Comparison of ENCODE assay signal across 13 cellular contexts in the genomic region with DNA sequence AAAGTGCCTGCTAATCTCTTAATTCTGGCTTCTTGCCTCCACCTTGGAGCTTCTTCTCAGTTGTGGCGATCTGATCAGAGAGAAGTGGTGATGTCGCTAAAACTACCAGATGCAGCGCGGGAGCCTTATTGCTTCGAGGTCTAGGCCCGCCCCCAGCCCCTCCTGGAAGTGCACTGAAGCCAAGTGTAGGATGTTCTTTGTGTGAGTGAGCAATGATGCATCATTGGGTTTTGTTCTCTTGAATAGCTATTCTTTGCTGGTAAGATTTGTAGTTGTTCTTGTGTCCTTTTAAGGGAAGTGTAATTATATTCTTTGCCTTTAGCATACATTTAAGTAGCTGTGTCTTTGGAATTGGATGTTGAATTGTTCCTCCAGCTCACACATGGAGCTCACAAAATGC. TPM values are rescaled to one million over a fixed set of nuclear protein-coding genes. Genes with fewer than 3 reads are reported as not detected.
DNase-seq lines count a peak whose midpoint lies in the region; ATAC-seq and TF ChIP-seq lines count a peak whose summit lies in the region.
"Had no signal": no experiment of that assay in that cellular context is flagged by ENCODE, and none has a peak within 500 bp of the region (broad histone marks: within the 10 kb centered on the region; RNA-seq: fewer than 3 reads in every experiment).

No MANE protein-coding gene starts in this region.

- H3K27me3 Mint-ChIP-seq in activated T-helper 17 cell treated with anti-CD3 and anti-CD28 coated beads, Interleukin-2, amount 50 U/mL, for 72 hours, result no peaks in the 10 kb centered on the region

- no peaks in the 10 kb centered on the region for H3K9me3 Mint-ChIP-seq in activated T-helper 17 cell treated with anti-CD3 and anti-CD28 coated beads, Interleukin-2, amount 50 U/mL, for 72 hours

- peak; percentile 23 for ATAC-seq in activated T-helper 17 cell treated with anti-CD3 and anti-CD28 coated beads, Interleukin-2, amount 50 U/mL, for 72 hours (replicated peaks)
- no peak for ATAC-seq in HG03280 (IDR thresholded peaks at IDR 0.05; ENCODE audit: unreplicated experiment)
- ATAC-seq in GM18907 (IDR thresholded peaks at IDR 0.05; ENCODE audit: unreplicated experiment), result no peak

- no peaks in the 10 kb centered on the region for H3K9me3 ChIP-seq in HAP-1
- H3K9me3 ChIP-seq: SJCRH30, tibial nerve had no signal

- in situ Hi-C loops in HAP-1 (cut with MboI; ENCODE audit: low sequenced_read_pairs), result no loop called here

- peak; percentile 14 for DNase-seq in A172 (ENCODE audit: low spot score)
- peak; percentile 79 to 86 for DNase-seq in HAP-1 (ENCODE audit: low spot score in 2 of 2)
- DNase-seq in fibroblast of pulmonary artery (ENCODE audit: low read depth), result peak; percentile 72
- no peak for DNase-seq in NCI-H146 (lab: John Stamatoyannopoulos, UW)
- DNase-seq in mesenteric fat pad (ENCODE audit: low spot score), result no peak
- DNase-seq: AML-193, kidney, NCI-H2171 treated with DMSO at 0.1 percent for 48 hours, SJCRH30 had no signal

- peaks cover 90% of the 10 kb centered on the region for H3K36me3 ChIP-seq in HAP-1 (replicated peaks)

- H3K27me3 ChIP-seq in HAP-1 (ENCODE audit: low read depth), result no peaks in the 10 kb centered on the region
- H3K27me3 ChIP-seq: SJCRH30, tibial nerve had no signal

- H3K27ac Mint-ChIP-seq in activated T-helper 17 cell treated with anti-CD3 and anti-CD28 coated beads, Interleukin-2, amount 50 U/mL, for 72 hours, result peak overlapping the region; percentile 87

- peaks cover 10% of the 10 kb centered on the region for H3K4me1 Mint-ChIP-seq in activated T-helper 17 cell treated with anti-CD3 and anti-CD28 coated beads, Interleukin-2, amount 50 U/mL, for 72 hours

- peak overlapping the region; percentile 61 for H3K4me3 Mint-ChIP-seq in activated T-helper 17 cell treated with anti-CD3 and anti-CD28 coated beads, Interleukin-2, amount 50 U/mL, for 72 hours

- peaks cover 98% of the 10 kb centered on the region for H3K36me3 Mint-ChIP-seq in activated T-helper 17 cell treated with anti-CD3 and anti-CD28 coated beads, Interleukin-2, amount 50 U/mL, for 72 hours (ENCODE audit: low read depth)

- H3K4me3 ChIP-seq in HAP-1, result no peak overlapping the region
- no peak overlapping the region for H3K4me3 ChIP-seq in fibroblast of pulmonary artery (replicated peaks; ENCODE audit: low read depth, low read length)
- H3K4me3 ChIP-seq: SJCRH30, tibial nerve had no signal

- TF ChIP-seq CTCF in fibroblast of pulmonary artery (IDR thresholded peaks at IDR 0.05; ENCODE audit: low read length, missing control alignments), result no peak

- H3K4me1 ChIP-seq in HAP-1, result peaks cover 9% of the 10 kb centered on the region
- H3K4me1 ChIP-seq: SJCRH30, tibial nerve had no signal

RNA-seq across cellular contexts. Expression of gene MTHFD1, which starts 35.8 kb away (rescaled TPM):
- total RNA-seq in A172 (2014; rRNA removed; shearing (Covaris generic)), result 29.6 and 48.2 TPM in 2 replicates
- total RNA-seq in activated T-helper 17 cell treated with anti-CD3 and anti-CD28 coated beads, Interleukin-2, amount 50 U/mL, for 72 hours, result 100 to 1,000 TPM; 142 to 282 TPM
- total RNA-seq in mesenteric fat pad, result 161 TPM

RNA-seq across cellular contexts. Expression of gene AKAP5, which starts 41.3 kb away (rescaled TPM):
- total RNA-seq in A172 (2014; rRNA removed; shearing (Covaris generic)), result 1.6 and 1.9 TPM in 2 replicates
- total RNA-seq in activated T-helper 17 cell treated with anti-CD3 and anti-CD28 coated beads, Interleukin-2, amount 50 U/mL, for 72 hours, result 1 to 10 TPM in 1 of 2 donors, under 1 TPM in 1; 0.82 to 1.0 TPM
- total RNA-seq in mesenteric fat pad, result 0.45 TPM

Comparison
In these comparisons a context has a peak if more than half of its experiments do, and no peak if none do; other contexts are left out.
1. DNase-seq: peak in A172 (single experiment), HAP-1 (2 of 2) and fibroblast of pulmonary artery (single experiment); none in NCI-H146 (single experiment) and mesenteric fat pad (single experiment).